In the genomic region with DNA sequence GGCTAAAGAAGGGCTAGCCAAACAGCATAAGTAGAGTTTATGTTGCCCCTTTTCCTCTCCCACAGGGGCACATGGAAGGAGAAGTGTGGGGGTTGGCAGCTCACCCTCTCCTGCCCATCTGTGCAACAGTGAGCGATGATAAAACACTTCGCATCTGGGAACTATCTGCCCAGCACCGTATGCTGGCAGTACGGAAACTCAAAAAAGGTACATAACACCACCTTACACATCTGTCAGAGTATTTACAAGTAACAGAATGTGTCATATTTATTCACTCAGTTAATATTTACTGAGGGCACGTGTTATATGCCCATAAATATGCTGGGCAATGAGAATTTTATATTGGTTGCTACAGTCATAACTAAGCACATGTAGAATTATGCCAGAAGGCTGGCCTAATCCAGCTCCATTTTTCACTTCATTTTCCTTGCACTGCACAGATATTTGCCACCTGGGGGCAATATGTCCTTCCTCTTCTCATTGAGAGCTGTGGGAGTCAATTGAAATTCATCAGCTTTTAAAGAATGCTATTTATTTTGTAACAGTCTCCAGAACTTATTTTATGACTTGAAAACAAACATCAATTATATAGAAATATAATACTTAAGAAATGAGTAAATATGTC, we compare ENCODE assay signal across 10 cellular contexts.
A peak's percentile ranks its signal among the peaks of the same experiment; 100 is the strongest.
DNase-seq lines count a peak whose midpoint lies in the region; ATAC-seq, FAIRE-seq and TF ChIP-seq lines count a peak whose summit lies in the region.
"Had no signal": no experiment of that assay in that cellular context is flagged by ENCODE, and none has a peak within 500 bp of the region (broad histone marks: within the 10 kb centered on the region; RNA-seq: fewer than 3 reads in every experiment).

No MANE protein-coding gene starts in this region.

- no peak for DNase-seq in D721Med (ENCODE audit: insufficient read length, low spot score)
- DNase-seq in HuH-7 (ENCODE audit: low spot score), result peak; percentile 51
- DNase-seq in heart right ventricle, result no peak
- DNase-seq in stromal cell of bone marrow (ENCODE audit: low read depth), result peak; percentile 71
- no peak for DNase-seq in NCI-H1048 (lab: John Stamatoyannopoulos, UW)
- no peak for DNase-seq in stimulated activated CD4-positive, alpha-beta T cell treated with anti-CD3 and anti-CD28 coated beads, Interleukin-12 subunit alpha, Interleukin-12 subunit beta, amount 100 ng/mL, for 4 hours
- DNase-seq in activated T-helper 1 cell treated with anti-CD3 and anti-CD28 coated beads, Interleukin-12 subunit alpha, Interleukin-12 subunit beta, Interleukin-2, Interleukin-4 antibody, amounts not matched to agents 30 ng/mL and 10 ng/mL and 1 ng/mL, durations not matched to agents 14 hours and 24 hours and 36 hours (ENCODE audit: low spot score), result no peak
- DNase-seq: naive B cell had no signal

- H3K36me3 ChIP-seq in heart right ventricle, result no peaks in the 10 kb centered on the region
- H3K36me3 ChIP-seq: SJSA1 had no signal

- no peaks in the 10 kb centered on the region for H3K27me3 Mint-ChIP-seq in activated T-helper 1 cell treated with anti-CD3 and anti-CD28 coated beads, Interleukin-12 subunit alpha, Interleukin-12 subunit beta, Interleukin-2, Interleukin-4 antibody, amounts not matched to agents 30 ng/mL and 10 ng/mL and 1 ng/mL, durations not matched to agents 14 hours and 24 hours and 36 hours (ENCODE audit: insufficient read depth)
- H3K27me3 Mint-ChIP-seq: naive B cell had no signal

- H3K4me3 Mint-ChIP-seq in activated T-helper 1 cell treated with anti-CD3 and anti-CD28 coated beads, Interleukin-12 subunit alpha, Interleukin-12 subunit beta, Interleukin-2, Interleukin-4 antibody, amounts not matched to agents 30 ng/mL and 10 ng/mL and 1 ng/mL, durations not matched to agents 14 hours and 24 hours and 36 hours, result no peak overlapping the region
- H3K4me3 Mint-ChIP-seq: naive B cell had no signal

- H3K9me3 ChIP-seq in heart right ventricle, result peaks cover 0 to 15% (median 8%) of the 10 kb centered on the region in 11 donors
- H3K9me3 ChIP-seq: SJSA1 had no signal

- intact Hi-C loops in heart right ventricle (cut with DNase I), result loop anchor here in 9 of 10 donors (2.0 to 10.0 kb wide), 9 partner anchors 113 to 283 kb away; no protein-coding TSS in a partner anchor
- intact Hi-C loops in activated T-helper 1 cell treated with anti-CD3 and anti-CD28 coated beads, Interleukin-12 subunit alpha, Interleukin-12 subunit beta, Interleukin-2, Interleukin-4 antibody, amounts not matched to agents 30 ng/mL and 10 ng/mL and 1 ng/mL, durations not matched to agents 14 hours and 24 hours and 36 hours (cut with micrococcal nuclease), result loop anchor here (5.0 kb wide), 4 partner anchors 153 to 278 kb away; a partner anchor contains a TSS

- no peak overlapping the region for H3K4me3 ChIP-seq in heart right ventricle
- H3K4me3 ChIP-seq: SJSA1 had no signal

- 82 to 85% methylated on average over 5 of the region's 5 CpGs for WGBS in heart right ventricle, 2 donors

- no peak overlapping the region for H3K27ac Mint-ChIP-seq in activated T-helper 1 cell treated with anti-CD3 and anti-CD28 coated beads, Interleukin-12 subunit alpha, Interleukin-12 subunit beta, Interleukin-2, Interleukin-4 antibody, amounts not matched to agents 30 ng/mL and 10 ng/mL and 1 ng/mL, durations not matched to agents 14 hours and 24 hours and 36 hours

- no peaks in the 10 kb centered on the region for H3K9me3 Mint-ChIP-seq in activated T-helper 1 cell treated with anti-CD3 and anti-CD28 coated beads, Interleukin-12 subunit alpha, Interleukin-12 subunit beta, Interleukin-2, Interleukin-4 antibody, amounts not matched to agents 30 ng/mL and 10 ng/mL and 1 ng/mL, durations not matched to agents 14 hours and 24 hours and 36 hours

- no peaks in the 10 kb centered on the region for H3K27me3 ChIP-seq in heart right ventricle
- H3K27me3 ChIP-seq: SJSA1 had no signal

- TF ChIP-seq CTCF in D721Med (IDR thresholded peaks at IDR 0.05; ENCODE audit: insufficient read depth, missing control alignments) (peak; percentile 78), heart right ventricle (IDR thresholded peaks at IDR 0.05) (peak; percentile 20 to 77 (median 63))

- peaks cover 24% of the 10 kb centered on the region for H3K4me1 Mint-ChIP-seq in activated T-helper 1 cell treated with anti-CD3 and anti-CD28 coated beads, Interleukin-12 subunit alpha, Interleukin-12 subunit beta, Interleukin-2, Interleukin-4 antibody, amounts not matched to agents 30 ng/mL and 10 ng/mL and 1 ng/mL, durations not matched to agents 14 hours and 24 hours and 36 hours (ENCODE audit: low read depth)
- H3K4me1 Mint-ChIP-seq: naive B cell had no signal

- H3K4me1 ChIP-seq in heart right ventricle, result peaks cover 0 to 12% (median 0%) of the 10 kb centered on the region in 9 donors

- H3K36me3 Mint-ChIP-seq in activated T-helper 1 cell treated with anti-CD3 and anti-CD28 coated beads, Interleukin-12 subunit alpha, Interleukin-12 subunit beta, Interleukin-2, Interleukin-4 antibody, amounts not matched to agents 30 ng/mL and 10 ng/mL and 1 ng/mL, durations not matched to agents 14 hours and 24 hours and 36 hours (ENCODE audit: low read depth), result no peaks in the 10 kb centered on the region

- no peak overlapping the region for H3K27ac ChIP-seq in heart right ventricle
- H3K27ac ChIP-seq: SJSA1 had no signal

- FAIRE-seq in D721Med (lab: Jason Lieb, UNC), result no peak
- FAIRE-seq in TTC549 (lab: Jason Lieb, UNC), result peak; percentile 72

- peak in 6 of 8 donors; percentile 52 to 76 (median 70) for ATAC-seq in heart right ventricle

Comparison
In these comparisons a context has a peak if more than half of its experiments do, and no peak if none do; other contexts are left out.
1. DNase-seq: peak in HuH-7 (single experiment) and stromal cell of bone marrow (single experiment); none in D721Med (single experiment), heart right ventricle (0 of 2), NCI-H1048 (single experiment), stimulated activated CD4-positive, alpha-beta T cell treated with anti-CD3 and anti-CD28 coated beads, Interleukin-12 subunit alpha, Interleukin-12 subunit beta, amount 100 ng/mL, for 4 hours (single experiment) and activated T-helper 1 cell treated with anti-CD3 and anti-CD28 coated beads, Interleukin-12 subunit alpha, Interleukin-12 subunit beta, Interleukin-2, Interleukin-4 antibody, amounts not matched to agents 30 ng/mL and 10 ng/mL and 1 ng/mL, durations not matched to agents 14 hours and 24 hours and 36 hours (single experiment).